ENCODE assay signal across 21 cellular contexts in the genomic region with DNA sequence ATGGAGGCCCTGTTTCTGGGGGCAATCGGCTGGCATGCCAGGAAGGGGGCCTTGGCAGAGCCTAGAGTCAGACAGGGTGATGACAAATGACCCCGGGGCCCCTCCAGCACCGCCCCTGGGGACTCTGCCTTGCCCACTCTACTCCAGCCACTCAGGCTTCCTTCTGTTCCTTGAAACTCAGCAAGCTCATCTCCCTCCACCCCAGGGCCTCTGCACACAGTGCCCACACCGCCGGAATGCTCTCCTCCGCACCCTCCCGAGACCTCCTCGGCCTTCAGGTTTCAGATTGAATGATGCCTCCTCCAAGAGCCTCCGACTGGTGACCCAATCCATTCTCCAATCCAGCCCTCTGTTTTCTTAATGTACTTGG.
"Had no signal": no experiment of that assay in that cellular context is flagged by ENCODE, and none has a peak within 500 bp of the region (broad histone marks: within the 10 kb centered on the region; RNA-seq: fewer than 3 reads in every experiment).

No MANE protein-coding gene starts in this region.

- DNase-seq: activated CD4-positive, alpha-beta T cell treated with anti-CD3 and anti-CD28 coated beads for 36 hours; activated CD4-positive, alpha-beta T cell treated with anti-CD3 and anti-CD28 coated beads, Interleukin-2, amount 50 U/mL, for 4 hours; activated CD8-positive, alpha-beta memory T cell treated with anti-CD3 and anti-CD28 coated beads for 24 hours; activated CD8-positive, alpha-beta memory T cell treated with anti-CD3 and anti-CD28 coated beads, Interleukin-2, amount 50 U/mL, for 48 hours; activated naive CD4-positive, alpha-beta T cell treated with anti-CD3 and anti-CD28 coated beads for 36 hours; activated naive CD8-positive, alpha-beta T cell treated with anti-CD3 and anti-CD28 coated beads, Interleukin-2, amount 10 ng/mL, durations not matched to agents 7 days and 5 days; activated T-cell treated with anti-CD3 and anti-CD28 coated beads, Interleukin-2, amount 50 U/mL, for 4 hours; effector CD8-positive, alpha-beta T cell; foreskin melanocyte; immature natural killer cell; left ventricle myocardium superior; nephron progenitor cell; occipital lobe; stimulated activated CD4-positive, alpha-beta T cell treated with anti-CD3 and anti-CD28 coated beads, Interleukin-4, amount 100 ng/mL, for 24 hours; stimulated activated naive CD4-positive, alpha-beta T cell treated with Interleukin-2 at 50 U/mL for 16 hours; T-cell had no signal

- H3K36me3 ChIP-seq: cardiac muscle cell, upper lobe of left lung had no signal

- H3K4me3 Mint-ChIP-seq: activated CD4-positive, alpha-beta T cell treated with anti-CD3 and anti-CD28 coated beads for 36 hours; activated naive CD4-positive, alpha-beta T cell treated with anti-CD3 and anti-CD28 coated beads for 36 hours; activated naive CD8-positive, alpha-beta T cell treated with anti-CD3 and anti-CD28 coated beads, Interleukin-2, amount 10 ng/mL, durations not matched to agents 7 days and 5 days; activated T-cell treated with anti-CD3 and anti-CD28 coated beads, Interleukin-2, amount 50 U/mL, for 4 hours; dendritic cell treated with granulocyte-macrophage colony-stimulating factor and Interleukin-4, amounts not matched to agents 40 ng/mL and 50 ng/mL, for 4 days; immature natural killer cell; memory B cell; T-cell had no signal

- H3K36me3 Mint-ChIP-seq: activated naive CD8-positive, alpha-beta T cell treated with anti-CD3 and anti-CD28 coated beads, Interleukin-2, amount 10 ng/mL, durations not matched to agents 7 days and 5 days; immature natural killer cell; memory B cell; T-cell had no signal

- H3K9me3 ChIP-seq: upper lobe of left lung had no signal

- H3K4me1 Mint-ChIP-seq: activated CD4-positive, alpha-beta T cell treated with anti-CD3 and anti-CD28 coated beads for 36 hours; activated naive CD8-positive, alpha-beta T cell treated with anti-CD3 and anti-CD28 coated beads, Interleukin-2, amount 10 ng/mL, durations not matched to agents 7 days and 5 days; immature natural killer cell; T-cell had no signal

- H3K27me3 Mint-ChIP-seq: dendritic cell treated with granulocyte-macrophage colony-stimulating factor and Interleukin-4, amounts not matched to agents 40 ng/mL and 50 ng/mL, for 4 days had no signal

- H3K4me1 ChIP-seq: upper lobe of left lung had no signal

- H3K27me3 ChIP-seq: upper lobe of left lung had no signal

- ATAC-seq: activated CD4-positive, alpha-beta T cell treated with anti-CD3 and anti-CD28 coated beads for 36 hours; activated T-cell treated with anti-CD3 and anti-CD28 coated beads, Interleukin-2, amount 50 U/mL, for 4 hours; left ventricle myocardium superior; T-cell had no signal

- H3K27ac ChIP-seq: cardiac muscle cell, upper lobe of left lung had no signal

- H3K4me3 ChIP-seq: cardiac muscle cell, upper lobe of left lung had no signal

- H3K27ac Mint-ChIP-seq: activated CD4-positive, alpha-beta T cell treated with anti-CD3 and anti-CD28 coated beads for 36 hours; activated naive CD4-positive, alpha-beta T cell treated with anti-CD3 and anti-CD28 coated beads for 36 hours; activated naive CD8-positive, alpha-beta T cell treated with anti-CD3 and anti-CD28 coated beads, Interleukin-2, amount 10 ng/mL, durations not matched to agents 7 days and 5 days; dendritic cell treated with granulocyte-macrophage colony-stimulating factor and Interleukin-4, amounts not matched to agents 40 ng/mL and 50 ng/mL, for 4 days; immature natural killer cell; memory B cell; nephron progenitor cell; progenitor cell of endocrine pancreas; T-cell had no signal

- H3K9me3 Mint-ChIP-seq: activated naive CD4-positive, alpha-beta T cell treated with anti-CD3 and anti-CD28 coated beads for 36 hours; activated naive CD8-positive, alpha-beta T cell treated with anti-CD3 and anti-CD28 coated beads, Interleukin-2, amount 10 ng/mL, durations not matched to agents 7 days and 5 days; activated T-cell treated with anti-CD3 and anti-CD28 coated beads, Interleukin-2, amount 50 U/mL, for 4 hours; dendritic cell treated with granulocyte-macrophage colony-stimulating factor and Interleukin-4, amounts not matched to agents 40 ng/mL and 50 ng/mL, for 4 days; immature natural killer cell; T-cell had no signal
